8 cellular contexts compared by ENCODE assay signal in the genomic region with DNA sequence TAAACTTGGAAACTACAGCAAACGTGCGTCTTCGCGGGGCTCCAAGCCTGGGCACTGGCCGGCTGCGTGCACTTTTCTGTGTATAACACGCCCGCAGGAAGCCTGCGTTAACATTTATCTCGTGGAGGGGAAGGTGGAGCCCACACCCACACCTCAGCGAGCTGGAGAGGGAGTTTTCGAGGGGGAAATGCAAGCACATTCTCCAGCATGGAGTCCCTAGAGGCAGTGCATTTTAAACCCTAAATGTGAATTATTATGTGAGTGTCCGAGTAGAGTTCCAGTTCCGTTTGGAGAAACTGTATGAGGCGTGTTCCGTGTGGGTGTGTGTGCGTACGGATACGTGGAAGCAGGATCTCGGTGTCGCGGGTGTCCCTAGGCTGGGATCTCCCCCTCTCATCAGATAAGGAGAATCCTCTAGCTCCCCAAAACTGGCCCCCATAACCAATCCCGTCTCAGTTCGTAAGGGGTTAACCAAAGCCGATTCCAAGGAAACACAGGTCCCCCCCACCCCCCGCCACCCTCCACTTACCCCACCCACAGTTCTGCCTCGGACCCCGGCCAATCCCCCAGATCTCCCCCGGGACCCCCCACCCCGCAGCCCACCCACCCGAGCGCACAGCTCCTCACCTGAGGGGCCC. TPM values are rescaled to one million over a fixed set of nuclear protein-coding genes. Genes with fewer than 3 reads are reported as not detected.
DNase-seq lines count a peak whose midpoint lies in the region; ATAC-seq, FAIRE-seq and TF ChIP-seq lines count a peak whose summit lies in the region.

No MANE protein-coding gene starts in this region.

- H3K27me3 ChIP-seq in GM23338 (ENCODE audit: insufficient read depth) (peaks cover 39% of the 10 kb centered on the region), astrocyte (ENCODE audit: insufficient read depth, low read length) (no peaks in the 10 kb centered on the region), iPS-15b (ENCODE audit: control insufficient read depth, insufficient read depth, low read length) (peaks cover 8% of the 10 kb centered on the region)

- H3K79me2 ChIP-seq in GM23338 (replicated peaks; ENCODE audit: insufficient read depth) (0 out of 2 replicates have a peak, but pooled peaks cover 1% of the 10 kb centered on the region), astrocyte (ENCODE audit: insufficient read depth, low read length) (peaks cover 54% of the 10 kb centered on the region)

- peaks cover 27% of the 10 kb centered on the region for H3K4me1 ChIP-seq in GM23338 (ENCODE audit: insufficient read depth)
- H3K4me1 ChIP-seq in astrocyte (ENCODE audit: insufficient read depth, low read length), result peaks cover 7% of the 10 kb centered on the region
- peaks cover 3% of the 10 kb centered on the region for H3K4me1 ChIP-seq in iPS-15b (ENCODE audit: control insufficient read depth, insufficient read depth, low read length)

- peak; percentile 16 for DNase-seq in 8988T
- no peak for DNase-seq in GM23338 (ENCODE audit: low spot score)
- peak; percentile 34 for DNase-seq in SK-MEL-5 (ENCODE audit: low read depth, low spot score)
- peak; percentile 25 for DNase-seq in astrocyte (ENCODE audit: low read depth)
- peak; percentile 46 for DNase-seq in stimulated activated CD4-positive, alpha-beta T cell treated with anti-CD3 and anti-CD28 coated beads, Interleukin-12 subunit alpha, Interleukin-12 subunit beta, amount 100 ng/mL, for 4 hours
- no peak for DNase-seq in NCI-H2081 treated with DMSO at 0.1 percent for 48 hours (lab: John Stamatoyannopoulos, UW)

- H2AFZ ChIP-seq in GM23338, result no peak overlapping the region
- H2AFZ ChIP-seq in astrocyte (ENCODE audit: low read depth, low read length), result no peak overlapping the region

- TF ChIP-seq CTCF in GM23338 (conservative IDR thresholded peaks at IDR 0.05; ENCODE audit: low read depth in 2 of 2) (no peak), astrocyte (IDR thresholded peaks at IDR 0.05; ENCODE audit: insufficient read depth, low read depth, low read length) (no peak)

- H3K4me1 Mint-ChIP-seq in GM23338, result peaks cover 37% of the 10 kb centered on the region
- peaks cover 14% of the 10 kb centered on the region for H3K4me1 Mint-ChIP-seq in astrocyte (ENCODE audit: low read depth, unreplicated experiment)

- H3K27me3 Mint-ChIP-seq in GM23338 (ENCODE audit: insufficient read depth, low read depth, poor library complexity), result peaks cover 36% of the 10 kb centered on the region
- H3K27me3 Mint-ChIP-seq in astrocyte (ENCODE audit: low read depth, unreplicated experiment), result no peaks in the 10 kb centered on the region

- peak overlapping the region; percentile 70 for H3K4me3 ChIP-seq in GM23338
- H3K4me3 ChIP-seq in astrocyte (ENCODE audit: insufficient read depth, low read depth, low read length), result peak overlapping the region; percentile 85
- H3K4me3 ChIP-seq in iPS-15b (ENCODE audit: low read depth, low read length), result peak overlapping the region; percentile 92

- in situ Hi-C loops in SK-MEL-5 (cut with HindIII; ENCODE audit: low pct_unique_long_range_greater_than_20kb, low sequenced_read_pairs), result no loop called here

- peak overlapping the region; percentile 98 for H3K9ac ChIP-seq in astrocyte (ENCODE audit: low read length)
- H3K9ac ChIP-seq in iPS-15b (ENCODE audit: low read depth, low read length), result peak overlapping the region; percentile 51

- no peaks in the 10 kb centered on the region; the same call in 1 of the 2 replicates for H3K9me2 ChIP-seq in GM23338 (ENCODE audit: insufficient read depth)

- peak overlapping the region; percentile 92 for H3K4me2 ChIP-seq in GM23338
- H3K4me2 ChIP-seq in astrocyte (ENCODE audit: low read length), result peak overlapping the region; percentile 95

- ATAC-seq in GM23338, result no peak
- no peak for ATAC-seq in GM18873 (IDR thresholded peaks at IDR 0.05; ENCODE audit: low FRiP score, unreplicated experiment)

- no peaks in the 10 kb centered on the region for H4K20me1 ChIP-seq in GM23338 (replicated peaks; ENCODE audit: insufficient read depth)
- H4K20me1 ChIP-seq in astrocyte (ENCODE audit: insufficient read depth, low read length), result peaks cover 4% of the 10 kb centered on the region

- H3K9me3 Mint-ChIP-seq in GM23338, result no peaks in the 10 kb centered on the region; the same call in 2 of the 3 replicates
- no peaks in the 10 kb centered on the region for H3K9me3 Mint-ChIP-seq in astrocyte (ENCODE audit: unreplicated experiment)

- H3K36me3 Mint-ChIP-seq in GM23338 (ENCODE audit: low read depth), result peaks cover 8% of the 10 kb centered on the region; the same call in 2 of the 3 replicates
- peaks cover 10% of the 10 kb centered on the region for H3K36me3 Mint-ChIP-seq in astrocyte (ENCODE audit: low read depth, unreplicated experiment)

- no peaks in the 10 kb centered on the region; the same call in 1 of the 2 replicates for H3F3A ChIP-seq in GM23338 (replicated peaks; ENCODE audit: low read depth)

- no peaks in the 10 kb centered on the region for H3K36me3 ChIP-seq in GM23338 (ENCODE audit: insufficient read depth)
- no peaks in the 10 kb centered on the region for H3K36me3 ChIP-seq in astrocyte (ENCODE audit: insufficient read depth, low read length)
- no peaks in the 10 kb centered on the region for H3K36me3 ChIP-seq in iPS-15b (ENCODE audit: control insufficient read depth, insufficient read depth, low read length)

- H3K27ac Mint-ChIP-seq in GM23338 (no peak overlapping the region), astrocyte (ENCODE audit: unreplicated experiment) (peak overlapping the region; percentile 99)

- H3K4me3 Mint-ChIP-seq in GM23338 (peak overlapping the region; percentile 96), astrocyte (ENCODE audit: unreplicated experiment) (peak overlapping the region; percentile 100)

- H3K27ac ChIP-seq in GM23338 (ENCODE audit: low read depth) (no peak overlapping the region), astrocyte (ENCODE audit: low read depth, low read length) (peak overlapping the region; percentile 98)

- H3K9me3 ChIP-seq in astrocyte (ENCODE audit: insufficient read depth, low read depth, low read length) (no peaks in the 10 kb centered on the region), iPS-15b (ENCODE audit: control insufficient read depth, insufficient read depth, low read length) (no peaks in the 10 kb centered on the region)

- no peak for FAIRE-seq in astrocyte (lab: Jason Lieb, UNC)

TF ChIP-seq in GM23338, 12 proteins besides CTCF, POLR2A, EP300 and RAD21 (continues in another document):
- TF ChIP-seq CREB1 (CRISPR knock-in tag; IDR thresholded peaks at IDR 0.05; ENCODE audit: low read depth), result no peak
- TF ChIP-seq NANOG (IDR thresholded peaks at IDR 0.05; ENCODE audit: borderline replicate concordance), result no peak
- TF ChIP-seq, protein P1, sequence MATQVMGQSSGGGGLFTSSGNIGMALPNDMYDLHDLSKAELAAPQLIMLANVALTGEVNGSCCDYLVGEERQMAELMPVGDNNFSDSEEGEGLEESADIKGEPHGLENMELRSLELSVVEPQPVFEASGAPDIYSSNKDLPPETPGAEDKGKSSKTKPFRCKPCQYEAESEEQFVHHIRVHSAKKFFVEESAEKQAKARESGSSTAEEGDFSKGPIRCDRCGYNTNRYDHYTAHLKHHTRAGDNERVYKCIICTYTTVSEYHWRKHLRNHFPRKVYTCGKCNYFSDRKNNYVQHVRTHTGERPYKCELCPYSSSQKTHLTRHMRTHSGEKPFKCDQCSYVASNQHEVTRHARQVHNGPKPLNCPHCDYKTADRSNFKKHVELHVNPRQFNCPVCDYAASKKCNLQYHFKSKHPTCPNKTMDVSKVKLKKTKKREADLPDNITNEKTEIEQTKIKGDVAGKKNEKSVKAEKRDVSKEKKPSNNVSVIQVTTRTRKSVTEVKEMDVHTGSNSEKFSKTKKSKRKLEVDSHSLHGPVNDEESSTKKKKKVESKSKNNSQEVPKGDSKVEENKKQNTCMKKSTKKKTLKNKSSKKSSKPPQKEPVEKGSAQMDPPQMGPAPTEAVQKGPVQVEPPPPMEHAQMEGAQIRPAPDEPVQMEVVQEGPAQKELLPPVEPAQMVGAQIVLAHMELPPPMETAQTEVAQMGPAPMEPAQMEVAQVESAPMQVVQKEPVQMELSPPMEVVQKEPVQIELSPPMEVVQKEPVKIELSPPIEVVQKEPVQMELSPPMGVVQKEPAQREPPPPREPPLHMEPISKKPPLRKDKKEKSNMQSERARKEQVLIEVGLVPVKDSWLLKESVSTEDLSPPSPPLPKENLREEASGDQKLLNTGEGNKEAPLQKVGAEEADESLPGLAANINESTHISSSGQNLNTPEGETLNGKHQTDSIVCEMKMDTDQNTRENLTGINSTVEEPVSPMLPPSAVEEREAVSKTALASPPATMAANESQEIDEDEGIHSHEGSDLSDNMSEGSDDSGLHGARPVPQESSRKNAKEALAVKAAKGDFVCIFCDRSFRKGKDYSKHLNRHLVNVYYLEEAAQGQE (IDR thresholded peaks at IDR 0.05; ENCODE audit: unreplicated experiment), result no peak
- no peak for TF ChIP-seq EZH2phosphoT487 (IDR thresholded peaks at IDR 0.05; ENCODE audit: unreplicated experiment)
- no peak for TF ChIP-seq EZH2 (IDR thresholded peaks at IDR 0.05; ENCODE audit: low read depth, unreplicated experiment)
- TF ChIP-seq POLR2AphosphoS5 (IDR thresholded peaks at IDR 0.05; ENCODE audit: low read depth), result no peak
- no peak for TF ChIP-seq STAT1 (IDR thresholded peaks at IDR 0.05; ENCODE audit: unreplicated experiment)

RNA-seq across cellular contexts. Expression of a gene that starts 0.4 kb away (rescaled TPM):
- total RNA-seq in GM23338 (2014; rRNA removed; shearing (Covaris generic)), result 18.4 and 23.7 TPM in 2 replicates
- 7.1 and 7.4 TPM in 2 replicates for polyA plus RNA-seq in GM23338 (2016; fragmentation: Nextera tagmentation; extraction: Ambion mirVana)
- total RNA-seq in SK-MEL-5 (2014; rRNA removed; shearing (Covaris generic)), result 26.9 and 31.0 TPM in 2 replicates
- 20.7 and 27.5 TPM in 2 replicates for polyA plus RNA-seq in SK-MEL-5 (2015; cell fraction: cytosol; rRNA removed)
- 14.2 and 30.9 TPM in 2 replicates for polyA plus RNA-seq in SK-MEL-5 (2015; cell fraction: nucleus; rRNA removed)
- total RNA-seq in astrocyte, result 140 and 160 TPM in 2 replicates

Comparison
In these comparisons a context has a peak if more than half of its experiments do, and no peak if none do; other contexts are left out.
1. DNase-seq: peak in 8988T (single experiment), SK-MEL-5 (single experiment), astrocyte (single experiment) and stimulated activated CD4-positive, alpha-beta T cell treated with anti-CD3 and anti-CD28 coated beads, Interleukin-12 subunit alpha, Interleukin-12 subunit beta, amount 100 ng/mL, for 4 hours (single experiment); none in GM23338 (single experiment) and NCI-H2081 treated with DMSO at 0.1 percent for 48 hours (single experiment).
2. Peak in every context shown above with its lines, with median percentiles within 50 percentile points of each other: H3K4me3 ChIP-seq.